Comparison of ENCODE assay signal across 28 cellular contexts in genomic region chr5:178553517-178553916, GRCh38. TPM values are rescaled to one million over a fixed set of nuclear protein-coding genes. Genes with fewer than 3 reads are reported as not detected.
"Had no signal": no experiment of that assay in that cellular context is flagged by ENCODE, and none has a peak within 500 bp of the region (broad histone marks: within the 10 kb centered on the region; RNA-seq: fewer than 3 reads in every experiment).

No MANE protein-coding gene starts in this region.

- H3K9me3 Mint-ChIP-seq: activated CD4-positive, alpha-beta memory T cell treated with anti-CD3 and anti-CD28 coated beads, Interleukin-2, amount 10 ng/mL, durations not matched to agents 7 days and 5 days; activated CD4-positive, alpha-beta T cell treated with anti-CD3 and anti-CD28 coated beads, Interleukin-2, amount 10 ng/mL, durations not matched to agents 7 days and 5 days; activated T-cell treated with anti-CD3 and anti-CD28 coated beads, Interleukin-2, amount 50 U/mL, for 4 hours; activated T-helper 17 cell treated with anti-CD3 and anti-CD28 coated beads, Interleukin-2, amount 50 U/mL, for 72 hours; natural killer cell; stimulated activated naive CD8-positive, alpha-beta T cell treated with anti-CD3 and anti-CD28 coated beads, Interleukin-15, Interleukin-2, amounts not matched to agents 100 ng/mL and 50 ng/mL, for 24 hours; WTC11 had no signal

- H3K27me3 ChIP-seq: brain microvascular endothelial cell, upper lobe of right lung had no signal

- H3K4me1 Mint-ChIP-seq: activated CD4-positive, alpha-beta memory T cell treated with anti-CD3 and anti-CD28 coated beads, Interleukin-2, amount 10 ng/mL, durations not matched to agents 7 days and 5 days; activated CD4-positive, alpha-beta T cell treated with anti-CD3 and anti-CD28 coated beads, Interleukin-2, amount 10 ng/mL, durations not matched to agents 7 days and 5 days; activated T-helper 17 cell treated with anti-CD3 and anti-CD28 coated beads, Interleukin-2, amount 50 U/mL, for 72 hours had no signal

- H3K27me3 Mint-ChIP-seq: activated CD4-positive, alpha-beta T cell treated with anti-CD3 and anti-CD28 coated beads, Interleukin-2, amount 10 ng/mL, durations not matched to agents 7 days and 5 days had no signal

- H3K4me3 ChIP-seq: esophagus muscularis mucosa, heart right ventricle, left ventricle myocardium inferior, prostate gland, tibial artery, upper lobe of right lung had no signal

- H3K36me3 Mint-ChIP-seq: natural killer cell, WTC11 had no signal

- H3K27ac Mint-ChIP-seq: activated CD4-positive, alpha-beta memory T cell treated with anti-CD3 and anti-CD28 coated beads, Interleukin-2, amount 10 ng/mL, durations not matched to agents 7 days and 5 days; activated CD4-positive, alpha-beta T cell treated with anti-CD3 and anti-CD28 coated beads, Interleukin-2, amount 10 ng/mL, durations not matched to agents 7 days and 5 days; activated T-helper 17 cell treated with anti-CD3 and anti-CD28 coated beads, Interleukin-2, amount 50 U/mL, for 72 hours; natural killer cell; stimulated activated naive CD8-positive, alpha-beta T cell treated with anti-CD3 and anti-CD28 coated beads, Interleukin-15, Interleukin-2, amounts not matched to agents 100 ng/mL and 50 ng/mL, for 24 hours; WTC11 had no signal

- H3K9me3 ChIP-seq: esophagus muscularis mucosa, heart right ventricle, left ventricle myocardium inferior, prostate gland, tibial artery, upper lobe of right lung had no signal

- H3K4me3 Mint-ChIP-seq: activated CD4-positive, alpha-beta memory T cell treated with anti-CD3 and anti-CD28 coated beads, Interleukin-2, amount 10 ng/mL, durations not matched to agents 7 days and 5 days; activated CD4-positive, alpha-beta T cell treated with anti-CD3 and anti-CD28 coated beads, Interleukin-2, amount 10 ng/mL, durations not matched to agents 7 days and 5 days; activated T-cell treated with anti-CD3 and anti-CD28 coated beads, Interleukin-2, amount 50 U/mL, for 4 hours; activated T-helper 17 cell treated with anti-CD3 and anti-CD28 coated beads, Interleukin-2, amount 50 U/mL, for 72 hours; natural killer cell; stimulated activated naive CD8-positive, alpha-beta T cell treated with anti-CD3 and anti-CD28 coated beads, Interleukin-15, Interleukin-2, amounts not matched to agents 100 ng/mL and 50 ng/mL, for 24 hours; WTC11 had no signal

- H3K27ac ChIP-seq: brain microvascular endothelial cell, esophagus muscularis mucosa, heart right ventricle, left ventricle myocardium inferior, prostate gland, tibial artery, upper lobe of right lung had no signal

- ATAC-seq: activated T-cell treated with anti-CD3 and anti-CD28 coated beads, Interleukin-2, amount 50 U/mL, for 4 hours; activated T-helper 17 cell treated with anti-CD3 and anti-CD28 coated beads, Interleukin-2, amount 50 U/mL, for 72 hours; heart right ventricle; natural killer cell; upper lobe of right lung; WTC11 had no signal

- H3K4me1 ChIP-seq: prostate gland, tibial artery, upper lobe of right lung had no signal

- H3K36me3 ChIP-seq: brain microvascular endothelial cell, esophagus muscularis mucosa, heart right ventricle, left ventricle myocardium inferior, prostate gland, tibial artery, upper lobe of right lung had no signal

- DNase-seq: activated CD4-positive, alpha-beta memory T cell treated with anti-CD3 and anti-CD28 coated beads, Interleukin-2, amount 10 ng/mL, durations not matched to agents 7 days and 5 days; activated CD4-positive, alpha-beta T cell treated with anti-CD3 and anti-CD28 coated beads for 1 hour; activated CD4-positive, alpha-beta T cell treated with anti-CD3 and anti-CD28 coated beads, Interleukin-2, amount 10 ng/mL, durations not matched to agents 7 days and 5 days; activated CD8-positive, alpha-beta memory T cell treated with anti-CD3 and anti-CD28 coated beads, Interleukin-2, amount 50 U/mL, for 48 hours; activated gamma-delta T cell treated with Interleukin-2 at 50 U/mL for 16 hours; activated naive CD4-positive, alpha-beta T cell treated with anti-CD3 and anti-CD28 coated beads, Interleukin-2, amount 50 U/mL, for 16 hours; activated T-cell treated with anti-CD3 and anti-CD28 coated beads, Interleukin-2, amount 50 U/mL, for 4 hours; amniotic stem cell; brain microvascular endothelial cell; central memory CD4-positive, alpha-beta T cell; foreskin melanocyte; heart right ventricle; left ventricle myocardium inferior; midbrain; natural killer cell; stimulated activated CD4-positive, alpha-beta T cell treated with anti-CD3 and anti-CD28 coated beads, Interleukin-12 subunit alpha, Interleukin-12 subunit beta, amount 100 ng/mL, for 4 hours; stimulated activated CD4-positive, alpha-beta T cell treated with anti-CD3 and anti-CD28 coated beads, Interleukin-4, amount 100 ng/mL, for 1 hour; substantia nigra; T-helper 2 cell had no signal

RNA-seq across cellular contexts. Expression of gene COL23A1, which starts 36.7 kb away (rescaled TPM):
- total RNA-seq: activated T-cell treated with anti-CD3 and anti-CD28 coated beads, Interleukin-2, amount 50 U/mL, for 4 hours; glomerular endothelial cell; osteocyte had no signal
